1 cellular context compared by ENCODE assay signal in genomic region chr10:125999694-126000093, GRCh38.
TF ChIP-seq lines count a peak whose summit lies in the region.

No MANE protein-coding gene starts in this region.

TF ChIP-seq in GM23338, 12 proteins besides CTCF, POLR2A, EP300 and RAD21 (continued from another document):
- no peak for TF ChIP-seq REST (IDR thresholded peaks at IDR 0.05; ENCODE audit: unreplicated experiment)
- TF ChIP-seq, protein P1, sequence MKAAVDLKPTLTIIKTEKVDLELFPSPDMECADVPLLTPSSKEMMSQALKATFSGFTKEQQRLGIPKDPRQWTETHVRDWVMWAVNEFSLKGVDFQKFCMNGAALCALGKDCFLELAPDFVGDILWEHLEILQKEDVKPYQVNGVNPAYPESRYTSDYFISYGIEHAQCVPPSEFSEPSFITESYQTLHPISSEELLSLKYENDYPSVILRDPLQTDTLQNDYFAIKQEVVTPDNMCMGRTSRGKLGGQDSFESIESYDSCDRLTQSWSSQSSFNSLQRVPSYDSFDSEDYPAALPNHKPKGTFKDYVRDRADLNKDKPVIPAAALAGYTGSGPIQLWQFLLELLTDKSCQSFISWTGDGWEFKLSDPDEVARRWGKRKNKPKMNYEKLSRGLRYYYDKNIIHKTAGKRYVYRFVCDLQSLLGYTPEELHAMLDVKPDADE (IDR thresholded peaks at IDR 0.05), result no peak
